1 cellular context compared by ENCODE assay signal in the genomic region with DNA sequence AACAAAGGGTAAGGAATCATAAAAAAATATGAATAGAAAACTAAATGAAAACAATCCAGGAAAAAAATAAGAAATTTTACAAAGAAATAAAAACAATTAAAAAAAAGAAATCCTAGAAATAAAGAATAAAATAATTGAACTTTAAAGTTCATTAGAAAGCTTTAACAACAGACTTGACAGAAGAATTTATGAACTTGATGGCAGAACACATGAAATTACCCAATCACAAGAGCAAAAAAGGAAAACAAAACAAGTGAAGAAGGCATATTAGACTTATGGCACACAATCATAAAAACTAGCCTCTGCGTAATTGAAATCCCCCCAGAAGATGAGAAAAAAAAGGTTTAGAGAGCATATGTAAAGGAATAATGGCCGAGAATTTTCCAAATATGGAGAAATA.
A peak's percentile ranks its signal among the peaks of the same experiment; 100 is the strongest.
TF ChIP-seq lines count a peak whose summit lies in the region.

No MANE protein-coding gene starts in this region.

TF ChIP-seq in K562, 482 proteins besides CTCF, POLR2A, EP300 and RAD21 (continued from another document):
- TF ChIP-seq, protein P1, sequence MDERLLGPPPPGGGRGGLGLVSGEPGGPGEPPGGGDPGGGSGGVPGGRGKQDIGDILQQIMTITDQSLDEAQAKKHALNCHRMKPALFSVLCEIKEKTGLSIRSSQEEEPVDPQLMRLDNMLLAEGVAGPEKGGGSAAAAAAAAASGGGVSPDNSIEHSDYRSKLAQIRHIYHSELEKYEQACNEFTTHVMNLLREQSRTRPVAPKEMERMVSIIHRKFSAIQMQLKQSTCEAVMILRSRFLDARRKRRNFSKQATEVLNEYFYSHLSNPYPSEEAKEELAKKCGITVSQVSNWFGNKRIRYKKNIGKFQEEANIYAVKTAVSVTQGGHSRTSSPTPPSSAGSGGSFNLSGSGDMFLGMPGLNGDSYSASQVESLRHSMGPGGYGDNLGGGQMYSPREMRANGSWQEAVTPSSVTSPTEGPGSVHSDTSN (CRISPR knock-in tag; IDR thresholded peaks at IDR 0.05; ENCODE audit: low read depth) = no peak
- TF ChIP-seq, protein P1 (tag; conservative IDR thresholded peaks at IDR 0.05; ENCODE audit: low read depth) = peak; percentile 48; the same call in 1 of the 2 replicates
- TF ChIP-seq TEAD4 (IDR thresholded peaks at IDR 0.05; ENCODE audit: low read length) = no peak
- no peak for TF ChIP-seq TEAD4 (CRISPR knock-in tag; IDR thresholded peaks at IDR 0.05; ENCODE audit: borderline replicate concordance)
- TF ChIP-seq, protein P2, sequence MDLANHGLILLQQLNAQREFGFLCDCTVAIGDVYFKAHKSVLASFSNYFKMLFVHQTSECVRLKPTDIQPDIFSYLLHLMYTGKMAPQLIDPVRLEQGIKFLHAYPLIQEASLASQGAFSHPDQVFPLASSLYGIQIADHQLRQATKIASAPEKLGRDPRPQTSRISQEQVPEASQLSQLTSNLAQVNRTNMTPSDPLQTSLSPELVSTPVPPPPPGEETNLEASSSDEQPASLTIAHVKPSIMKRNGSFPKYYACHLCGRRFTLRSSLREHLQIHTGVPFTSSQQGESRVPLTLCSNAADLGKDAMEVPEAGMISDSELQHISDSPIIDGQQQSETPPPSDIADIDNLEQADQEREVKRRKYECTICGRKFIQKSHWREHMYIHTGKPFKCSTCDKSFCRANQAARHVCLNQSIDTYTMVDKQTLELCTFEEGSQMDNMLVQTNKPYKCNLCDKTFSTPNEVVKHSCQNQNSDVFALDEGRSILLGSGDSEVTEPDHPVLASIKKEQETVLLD (IDR thresholded peaks at IDR 0.05) = no peak
- TF ChIP-seq, protein P3, sequence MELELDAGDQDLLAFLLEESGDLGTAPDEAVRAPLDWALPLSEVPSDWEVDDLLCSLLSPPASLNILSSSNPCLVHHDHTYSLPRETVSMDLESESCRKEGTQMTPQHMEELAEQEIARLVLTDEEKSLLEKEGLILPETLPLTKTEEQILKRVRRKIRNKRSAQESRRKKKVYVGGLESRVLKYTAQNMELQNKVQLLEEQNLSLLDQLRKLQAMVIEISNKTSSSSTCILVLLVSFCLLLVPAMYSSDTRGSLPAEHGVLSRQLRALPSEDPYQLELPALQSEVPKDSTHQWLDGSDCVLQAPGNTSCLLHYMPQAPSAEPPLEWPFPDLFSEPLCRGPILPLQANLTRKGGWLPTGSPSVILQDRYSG (tag; conservative IDR thresholded peaks at IDR 0.05; ENCODE audit: low read depth) = no peak
- no peak for TF ChIP-seq GABPB1 (CRISPR knock-in tag; IDR thresholded peaks at IDR 0.05)
- TF ChIP-seq, protein P4, sequence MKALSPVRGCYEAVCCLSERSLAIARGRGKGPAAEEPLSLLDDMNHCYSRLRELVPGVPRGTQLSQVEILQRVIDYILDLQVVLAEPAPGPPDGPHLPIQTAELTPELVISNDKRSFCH (CRISPR knock-in tag; IDR thresholded peaks at IDR 0.05) = no peak
- TF ChIP-seq, protein P4 (tag; IDR thresholded peaks at IDR 0.05) = no peak
- TF ChIP-seq, protein P5, sequence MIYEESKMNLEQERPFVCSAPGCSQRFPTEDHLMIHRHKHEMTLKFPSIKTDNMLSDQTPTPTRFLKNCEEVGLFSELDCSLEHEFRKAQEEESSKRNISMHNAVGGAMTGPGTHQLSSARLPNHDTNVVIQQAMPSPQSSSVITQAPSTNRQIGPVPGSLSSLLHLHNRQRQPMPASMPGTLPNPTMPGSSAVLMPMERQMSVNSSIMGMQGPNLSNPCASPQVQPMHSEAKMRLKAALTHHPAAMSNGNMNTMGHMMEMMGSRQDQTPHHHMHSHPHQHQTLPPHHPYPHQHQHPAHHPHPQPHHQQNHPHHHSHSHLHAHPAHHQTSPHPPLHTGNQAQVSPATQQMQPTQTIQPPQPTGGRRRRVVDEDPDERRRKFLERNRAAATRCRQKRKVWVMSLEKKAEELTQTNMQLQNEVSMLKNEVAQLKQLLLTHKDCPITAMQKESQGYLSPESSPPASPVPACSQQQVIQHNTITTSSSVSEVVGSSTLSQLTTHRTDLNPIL (CRISPR knock-in tag; IDR thresholded peaks at IDR 0.05) = no peak
- no peak for TF ChIP-seq MCM7 (IDR thresholded peaks at IDR 0.05)
TF ChIP-seq in K562: peak in this region for 4.
